ENCODE assay signal across 35 cellular contexts in genomic region chr6:1247894-1248293, GRCh38.
"Had no signal": no experiment of that assay in that cellular context is flagged by ENCODE, and none has a peak within 500 bp of the region (broad histone marks: within the 10 kb centered on the region; RNA-seq: fewer than 3 reads in every experiment).

No MANE protein-coding gene starts in this region.

- H3K27me3 ChIP-seq: MG63 had no signal

- H3K9me3 ChIP-seq: MG63 had no signal

- H3K27ac ChIP-seq: KMS-11 had no signal

- H3K36me3 ChIP-seq: MG63 had no signal

- H3K4me2 ChIP-seq: KMS-11 had no signal

- H3K4me3 ChIP-seq: MG63 had no signal

- H3K9ac ChIP-seq: KMS-11 had no signal

- DNase-seq: Karpas-422, Kasumi-1, MG63, MM.1S, MV-4-11, NCI-H1048, NCI-H1092, NCI-H1092 treated with DMSO at 0.1 percent for 48 hours, NCI-H1105, NCI-H1105 treated with DMSO at 0.1 percent for 48 hours, NCI-H1417, NCI-H1417 treated with DMSO at 0.1 percent for 48 hours, NCI-H1436, NCI-H1436 treated with DMSO at 0.1 percent for 48 hours, NCI-H146, NCI-H1694, NCI-H1694 treated with DMSO at 0.1 percent for 48 hours, NCI-H187 treated with DMSO at 0.1 percent for 48 hours, NCI-H1930, NCI-H2029, NCI-H2029 treated with DMSO at 0.1 percent for 48 hours, NCI-H2081, NCI-H2081 treated with DMSO at 0.1 percent for 48 hours, NCI-H2107, NCI-H2171, NCI-H2171 treated with DMSO at 0.1 percent for 48 hours, NCI-H2227 treated with DMSO at 0.1 percent for 48 hours, NCI-H226, NCI-H345, NCI-H446, NCI-H446 treated with DMSO at 0.1 percent for 48 hours, NCI-H510A, NCI-H510A treated with DMSO at 0.1 percent for 48 hours, NCI-H524 had no signal
